16 cellular contexts compared by ENCODE assay signal in the genomic region with DNA sequence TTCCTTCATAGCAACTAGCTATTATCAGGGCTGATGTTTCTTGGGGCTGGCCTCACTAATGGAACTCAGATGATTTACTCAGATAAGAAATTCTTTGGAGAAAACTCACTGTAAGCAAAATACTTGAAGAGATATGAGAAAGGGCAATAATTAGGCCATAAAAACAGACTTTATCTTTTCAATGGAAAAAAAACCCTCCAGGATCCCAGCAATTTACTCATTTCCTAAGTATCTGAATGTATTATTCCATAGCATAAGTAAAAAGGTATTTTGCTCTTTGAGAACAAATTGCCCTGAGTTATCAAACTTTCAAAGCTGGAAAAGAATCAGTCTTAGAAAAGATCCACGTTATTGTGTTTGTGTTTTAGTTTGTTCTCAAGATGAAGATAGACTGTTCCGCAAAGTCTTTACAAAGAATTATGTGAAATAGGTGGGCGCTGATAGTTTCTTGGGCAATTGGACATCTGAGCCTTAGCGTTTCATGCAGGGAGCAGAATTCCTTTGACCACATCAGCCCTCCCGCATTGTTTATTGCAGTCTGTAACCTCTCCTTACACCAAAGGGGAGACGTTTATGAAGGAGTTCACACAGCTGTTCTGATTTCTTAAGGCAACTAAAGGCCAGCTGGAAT. TPM values are rescaled to one million over a fixed set of nuclear protein-coding genes. Genes with fewer than 3 reads are reported as not detected.
DNase-seq lines count a peak whose midpoint lies in the region; ATAC-seq and TF ChIP-seq lines count a peak whose summit lies in the region.
"Had no signal": no experiment of that assay in that cellular context is flagged by ENCODE, and none has a peak within 500 bp of the region (broad histone marks: within the 10 kb centered on the region; RNA-seq: fewer than 3 reads in every experiment).

No MANE protein-coding gene starts in this region.

- no peak overlapping the region for H2BK12ac ChIP-seq in trophoblast cell (ENCODE audit: low read length)
- H2BK12ac ChIP-seq in neuronal stem cell (ENCODE audit: low read length): no peak overlapping the region

- no peaks in the 10 kb centered on the region for H3K79me2 ChIP-seq in SK-N-SH (ENCODE audit: insufficient read depth)
- H3K79me2 ChIP-seq in trophoblast cell (ENCODE audit: control insufficient read depth, insufficient read depth, low read length, poor library complexity): no peaks in the 10 kb centered on the region

- no peaks in the 10 kb centered on the region for H3K36me3 ChIP-seq in SK-N-SH (replicated peaks in 1 of 2; ENCODE audit: control insufficient read depth in 1 of 2, insufficient read depth in 2 of 2, low read length in 1 of 2)
- no peaks in the 10 kb centered on the region for H3K36me3 ChIP-seq in trophoblast cell (ENCODE audit: control insufficient read depth in 1 of 2, insufficient read depth in 2 of 2, low read length in 2 of 2)
- H3K36me3 ChIP-seq in WERI-Rb-1: no peaks in the 10 kb centered on the region
- H3K36me3 ChIP-seq in neuronal stem cell (replicated peaks in 1 of 2; ENCODE audit: control insufficient read depth in 2 of 2, insufficient read depth in 2 of 2, low read length in 2 of 2): no peaks in the 10 kb centered on the region
- H3K36me3 ChIP-seq: lower lobe of right lung, ovary had no signal

- H4K20me1 ChIP-seq in SK-N-SH (ENCODE audit: insufficient read depth): no peaks in the 10 kb centered on the region

- no peaks in the 10 kb centered on the region for H3K4me1 Mint-ChIP-seq in stimulated activated effector memory CD8-positive, alpha-beta T cell treated with anti-CD3 and anti-CD28 coated beads, Interleukin-12 subunit alpha, Interleukin-12 subunit beta, amount 100 ng/mL, for 72 hours
- H3K4me1 Mint-ChIP-seq: activated CD4-positive, alpha-beta T cell treated with anti-CD3 and anti-CD28 coated beads for 36 hours had no signal

- no peak overlapping the region for H2BK15ac ChIP-seq in neuronal stem cell (ENCODE audit: low read length)

- 32% methylated on average over 6 of the region's 6 CpGs for WGBS in SK-N-SH (ENCODE audit: low lambda C conversion rate)
- WGBS in trophoblast cell (ENCODE audit: extremely low coverage, insufficient coverage, insufficient read length): no CpG with 5 or more reads among the region's 6 CpGs
- no CpG with 5 or more reads among the region's 6 CpGs for WGBS in neuronal stem cell (ENCODE audit: extremely low coverage in 2 of 2, insufficient read length in 2 of 2, insufficient replicate concordance in 1 of 2), 2 donors

- H4K8ac ChIP-seq in trophoblast cell (ENCODE audit: low read depth, low read length) (no peak overlapping the region), neuronal stem cell (ENCODE audit: low read depth, low read length) (no peak overlapping the region)

- H3K23ac ChIP-seq in trophoblast cell (ENCODE audit: low read length) (no peak overlapping the region), neuronal stem cell (ENCODE audit: low read depth, low read length, poor library complexity) (no peak overlapping the region)

- H3K18ac ChIP-seq in trophoblast cell (ENCODE audit: low read length) (no peak overlapping the region), neuronal stem cell (ENCODE audit: low read length) (no peak overlapping the region)

- DNase-seq in EH (ENCODE audit: low read depth): peak; percentile 87
- DNase-seq in SK-N-SH: no peak
- DNase-seq in foreskin fibroblast: peak; percentile 26 to 28
- peak; percentile 43 to 83 for DNase-seq in trophoblast cell
- DNase-seq in stimulated activated effector memory CD8-positive, alpha-beta T cell treated with anti-CD3 and anti-CD28 coated beads, Interleukin-12 subunit alpha, Interleukin-12 subunit beta, amount 100 ng/mL, for 72 hours (ENCODE audit: low spot score in 2 of 2): no peak
- DNase-seq in WERI-Rb-1: no peak
- no peak for DNase-seq in neuronal stem cell (ENCODE audit: low spot score)
- DNase-seq: activated CD4-positive, alpha-beta T cell treated with anti-CD3 and anti-CD28 coated beads for 36 hours; lower lobe of right lung; MV-4-11; ovary; stimulated activated CD4-positive, alpha-beta T cell treated with anti-CD3 and anti-CD28 coated beads, Interleukin-2, amount 100 ng/mL, for 48 hours; stimulated activated naive CD4-positive, alpha-beta T cell; T-helper 2 cell had no signal

- H3K79me1 ChIP-seq in trophoblast cell (ENCODE audit: low read length) (no peaks in the 10 kb centered on the region), neuronal stem cell (ENCODE audit: low read depth, low read length) (no peaks in the 10 kb centered on the region)

- no peaks in the 10 kb centered on the region for H3K9me3 ChIP-seq in SK-N-SH
- H3K9me3 ChIP-seq in trophoblast cell (ENCODE audit: insufficient read depth, low read depth, low read length): no peaks in the 10 kb centered on the region
- H3K9me3 ChIP-seq in WERI-Rb-1 (ENCODE audit: severe bottlenecking): no peaks in the 10 kb centered on the region
- no peaks in the 10 kb centered on the region for H3K9me3 ChIP-seq in neuronal stem cell (replicated peaks in 1 of 2; ENCODE audit: control insufficient read depth in 2 of 2, insufficient read depth in 1 of 2, low read depth in 1 of 2, low read length in 2 of 2)
- H3K9me3 ChIP-seq: lower lobe of right lung, ovary had no signal

- no peaks in the 10 kb centered on the region for H3K9me2 ChIP-seq in SK-N-SH

- H3K14ac ChIP-seq in trophoblast cell (ENCODE audit: low read length) (no peak overlapping the region), neuronal stem cell (ENCODE audit: low read length) (no peak overlapping the region)

- TF ChIP-seq RAD21 in SK-N-SH (IDR thresholded peaks at IDR 0.05; ENCODE audit: low read length): no peak

- no peaks in the 10 kb centered on the region for H3K27me3 ChIP-seq in SK-N-SH (ENCODE audit: insufficient read depth)
- no peaks in the 10 kb centered on the region for H3K27me3 ChIP-seq in trophoblast cell (ENCODE audit: insufficient read depth, low read length)
- no peaks in the 10 kb centered on the region for H3K27me3 ChIP-seq in WERI-Rb-1 (ENCODE audit: insufficient read depth, low read depth, severe bottlenecking)
- no peaks in the 10 kb centered on the region for H3K27me3 ChIP-seq in neuronal stem cell (ENCODE audit: control insufficient read depth in 3 of 3, insufficient read depth in 3 of 3, low read depth in 1 of 3, low read length in 3 of 3)
- H3K27me3 ChIP-seq: ovary had no signal

- POLR2A ChIA-PET in SK-N-SH (lab: Yijun Ruan, JAX): no interaction called here

- peak overlapping the region; percentile 37; the same call in 1 of the 2 replicates for H2AFZ ChIP-seq in SK-N-SH (ENCODE audit: low read depth)
- H2AFZ ChIP-seq in trophoblast cell (ENCODE audit: insufficient read depth, low read length, poor library complexity): no peak overlapping the region
- no peak overlapping the region for H2AFZ ChIP-seq in neuronal stem cell (ENCODE audit: low read length)

- H2BK5ac ChIP-seq in trophoblast cell (ENCODE audit: low read depth, low read length, poor library complexity) (no peak overlapping the region), neuronal stem cell (ENCODE audit: low read length) (no peak overlapping the region)

- H3K4me3 ChIP-seq in SK-N-SH (ENCODE audit: low read depth in 2 of 2, low read length in 1 of 2): no peak overlapping the region; a peak in 1 of 4 replicates
- no peak overlapping the region for H3K4me3 ChIP-seq in foreskin fibroblast (ENCODE audit: low read depth in 1 of 2, low read length in 2 of 2)
- H3K4me3 ChIP-seq in trophoblast cell (ENCODE audit: low read depth, low read length): no peak overlapping the region
- H3K4me3 ChIP-seq in WERI-Rb-1 (ENCODE audit: low read depth, low read length): no peak overlapping the region
- H3K4me3 ChIP-seq in neuronal stem cell (ENCODE audit: low read length in 2 of 2): no peak overlapping the region
- H3K4me3 ChIP-seq: lower lobe of right lung, ovary had no signal

- H3K4me2 ChIP-seq in SK-N-SH (peak overlapping the region; percentile 64), trophoblast cell (ENCODE audit: low read length) (peak overlapping the region; percentile 2), neuronal stem cell (ENCODE audit: insufficient read depth, low read length, poor library complexity, severe bottlenecking) (no peak overlapping the region)

- H4K12ac ChIP-seq in trophoblast cell (ENCODE audit: low read depth, low read length): no peak overlapping the region

- H3K9ac ChIP-seq in SK-N-SH (peak overlapping the region; percentile 54), trophoblast cell (ENCODE audit: low read length) (no peak overlapping the region), neuronal stem cell (ENCODE audit: low read depth, low read length, poor library complexity) (no peak overlapping the region)

- H3K36me3 Mint-ChIP-seq in stimulated activated effector memory CD8-positive, alpha-beta T cell treated with anti-CD3 and anti-CD28 coated beads, Interleukin-12 subunit alpha, Interleukin-12 subunit beta, amount 100 ng/mL, for 72 hours: no peaks in the 10 kb centered on the region

- ATAC-seq in stimulated activated effector memory CD8-positive, alpha-beta T cell treated with anti-CD3 and anti-CD28 coated beads, Interleukin-12 subunit alpha, Interleukin-12 subunit beta, amount 100 ng/mL, for 72 hours: no peak
- no peak for ATAC-seq in HG03354 (IDR thresholded peaks at IDR 0.05; ENCODE audit: poor library complexity, severe bottlenecking, unreplicated experiment)
- ATAC-seq: activated CD4-positive, alpha-beta T cell treated with anti-CD3 and anti-CD28 coated beads for 36 hours; lower lobe of right lung had no signal

- no peak overlapping the region for H3K4me3 Mint-ChIP-seq in stimulated activated effector memory CD8-positive, alpha-beta T cell treated with anti-CD3 and anti-CD28 coated beads, Interleukin-12 subunit alpha, Interleukin-12 subunit beta, amount 100 ng/mL, for 72 hours
- H3K4me3 Mint-ChIP-seq: activated CD4-positive, alpha-beta T cell treated with anti-CD3 and anti-CD28 coated beads for 36 hours had no signal

- H2AK5ac ChIP-seq in trophoblast cell (ENCODE audit: low read length) (no peak overlapping the region), neuronal stem cell (ENCODE audit: low read depth, low read length) (no peak overlapping the region)

- H4K91ac ChIP-seq in trophoblast cell (ENCODE audit: low read depth, low read length) (no peak overlapping the region), neuronal stem cell (ENCODE audit: low read depth, low read length, poor library complexity) (no peak overlapping the region)

- no peak overlapping the region for H3K27ac Mint-ChIP-seq in stimulated activated effector memory CD8-positive, alpha-beta T cell treated with anti-CD3 and anti-CD28 coated beads, Interleukin-12 subunit alpha, Interleukin-12 subunit beta, amount 100 ng/mL, for 72 hours
- H3K27ac Mint-ChIP-seq: activated CD4-positive, alpha-beta T cell treated with anti-CD3 and anti-CD28 coated beads for 36 hours had no signal

- H3K4me1 ChIP-seq in SK-N-SH (ENCODE audit: control insufficient read depth in 1 of 2, insufficient read depth in 2 of 2, low read depth in 1 of 2, low read length in 1 of 2): peaks cover 0 to 25% of the 10 kb centered on the region in 2 experiments; a peak in 2 of 4 replicates
- H3K4me1 ChIP-seq in trophoblast cell (ENCODE audit: control insufficient read depth in 1 of 2, insufficient read depth in 2 of 2, low read length in 2 of 2): no peaks in the 10 kb centered on the region
- H3K4me1 ChIP-seq in neuronal stem cell (ENCODE audit: control insufficient read depth in 2 of 2, insufficient read depth in 1 of 2, low read depth in 1 of 2, low read length in 2 of 2): peaks cover 0 to 2% of the 10 kb centered on the region in 2 donors
- H3K4me1 ChIP-seq: lower lobe of right lung had no signal

- peaks cover 40% of the 10 kb centered on the region for H3F3A ChIP-seq in SK-N-SH (replicated peaks; ENCODE audit: insufficient read depth)

- TF ChIP-seq CTCF in SK-N-SH (IDR thresholded peaks at IDR 0.05) (no peak), foreskin fibroblast (IDR thresholded peaks at IDR 0.05; ENCODE audit: low read depth, low read length) (no peak), WERI-Rb-1 (IDR thresholded peaks at IDR 0.05; ENCODE audit: low read depth, low read length) (no peak)

- peak in 1 of 2 experiments; percentile 70; a peak in 2 of 4 replicates for TF ChIP-seq EP300 in SK-N-SH (IDR thresholded peaks at IDR 0.05; ENCODE audit: borderline replicate concordance in 1 of 2, low read depth in 1 of 2, low read length in 1 of 2)

- H2BK120ac ChIP-seq in trophoblast cell (ENCODE audit: insufficient read depth, low read length, poor library complexity) (no peak overlapping the region), neuronal stem cell (ENCODE audit: low read depth, low read length) (no peak overlapping the region)

- CTCF ChIA-PET in SK-N-SH (lab: Yijun Ruan, JAX): interaction anchor here (0.6 kb wide), 1 partner anchor 440 kb away, joined by 3 read pairs; no protein-coding TSS in a partner anchor

- H3K9me3 Mint-ChIP-seq in stimulated activated effector memory CD8-positive, alpha-beta T cell treated with anti-CD3 and anti-CD28 coated beads, Interleukin-12 subunit alpha, Interleukin-12 subunit beta, amount 100 ng/mL, for 72 hours: no peaks in the 10 kb centered on the region

- no peak overlapping the region for H3K4ac ChIP-seq in trophoblast cell (ENCODE audit: low read depth, low read length)
- H3K4ac ChIP-seq in neuronal stem cell (ENCODE audit: low read length): no peak overlapping the region

- peak overlapping the region; percentile 58 to 96; a peak in 3 of 4 replicates for H3K27ac ChIP-seq in SK-N-SH (ENCODE audit: low read depth in 2 of 2, low read length in 1 of 2)
- no peak overlapping the region for H3K27ac ChIP-seq in trophoblast cell (ENCODE audit: low read depth, low read length)
- no peak overlapping the region for H3K27ac ChIP-seq in WERI-Rb-1
- H3K27ac ChIP-seq in neuronal stem cell (replicated peaks; ENCODE audit: low read length): no peak overlapping the region
- H3K27ac ChIP-seq: C4-2B, lower lobe of right lung, ovary had no signal

RNA-seq across cellular contexts. Expression of a gene that starts 29.1 kb away (rescaled TPM):
- not detected in 2 replicates for polyA plus RNA-seq in SK-N-SH (2012; rRNA removed)
- polyA plus RNA-seq in SK-N-SH (2012; cell fraction: cytosol; rRNA removed): not detected in 2 replicates
- polyA plus RNA-seq in SK-N-SH (2012; cell fraction: nucleus; rRNA removed): not detected in 2 replicates
- polyA plus RNA-seq in trophoblast cell (2013): not detected in 2 replicates
- not detected for polyA plus RNA-seq in neuronal stem cell (2013, experiment 1 of 2)
- polyA plus RNA-seq in neuronal stem cell (2013, experiment 2 of 2): not detected
- polyA plus RNA-seq: ovary had no signal

Comparison
In these comparisons a context has a peak if more than half of its experiments do, and no peak if none do; other contexts are left out.
1. DNase-seq: peak in EH (single experiment), foreskin fibroblast (2 of 2) and trophoblast cell (2 of 2); none in SK-N-SH (single experiment), stimulated activated effector memory CD8-positive, alpha-beta T cell treated with anti-CD3 and anti-CD28 coated beads, Interleukin-12 subunit alpha, Interleukin-12 subunit beta, amount 100 ng/mL, for 72 hours (0 of 2), WERI-Rb-1 (single experiment) and neuronal stem cell (single experiment).
2. H3K27ac ChIP-seq: peak in SK-N-SH (2 of 2); none in trophoblast cell (single experiment), WERI-Rb-1 (single experiment) and neuronal stem cell (single experiment).